Comparison of ENCODE assay signal across 8 cellular contexts in genomic region chr16:87869061-87869878, GRCh38. TPM values are rescaled to one million over a fixed set of nuclear protein-coding genes. Genes with fewer than 3 reads are reported as not detected.
A peak's percentile ranks its signal among the peaks of the same experiment; 100 is the strongest.
DNase-seq lines count a peak whose midpoint lies in the region; ATAC-seq and TF ChIP-seq lines count a peak whose summit lies in the region.
"Not testable (repeated sequence)": the region's sequence is repeated elsewhere in the genome, so short reads cannot be mapped to it uniquely, and the experiment has no call there.

TSS of gene SLC7A5 (minus strand) at chr16:87869507. CDS start at chr16:87869422, 85 bp downstream.

- H3K4me3 ChIP-seq in epithelial cell of proximal tubule (ENCODE audit: low read depth, low read length) (peak within 1 kb of the TSS; percentile 61), mononuclear cell (ENCODE audit: low read length) (peak within 1 kb of the TSS; percentile 49)

- not testable (repeated sequence) for TF ChIP-seq CTCF in CD14-positive monocyte (IDR thresholded peaks at IDR 0.05); epithelial cell of proximal tubule (conservative IDR thresholded peaks at IDR 0.05; ENCODE audit: low read depth, low read length)

- peak within 1 kb of the TSS; percentile 93 to 95 for H3K4me3 Mint-ChIP-seq in CD14-positive monocyte
- peak within 1 kb of the TSS; percentile 95 for H3K4me3 Mint-ChIP-seq in activated T-cell treated with anti-CD3 and anti-CD28 coated beads, Interleukin-2, amount 50 U/mL, for 4 hours

- H3K9me3 Mint-ChIP-seq in CD14-positive monocyte; activated T-cell treated with anti-CD3 and anti-CD28 coated beads, Interleukin-2, amount 50 U/mL, for 4 hours: not testable (repeated sequence)

- H3K27ac Mint-ChIP-seq in CD14-positive monocyte: peak within 1 kb of the TSS; percentile 30 to 98 (median 92)

- H3K27me3 ChIP-seq in mononuclear cell (ENCODE audit: insufficient read depth, low read length): not testable (repeated sequence)

- intact Hi-C loops in CD14-positive monocyte (cut with micrococcal nuclease): not testable (repeated sequence)

- DNase-seq in CD14-positive monocyte (ENCODE audit: low spot score): peak; percentile 86
- DNase-seq in HK-2 (ENCODE audit: unreplicated experiment): peak; percentile 85
- peak; percentile 85 for DNase-seq in RPMI8226
- DNase-seq in activated T-cell treated with anti-CD3 and anti-CD28 coated beads, Interleukin-2, amount 50 U/mL, for 4 hours: peak; percentile 92
- not testable (repeated sequence) for DNase-seq in epithelial cell of proximal tubule (ENCODE audit: low read depth)
- peak; percentile 85 for DNase-seq in stimulated activated CD8-positive, alpha-beta memory T cell treated with anti-CD3 and anti-CD28 coated beads, Interleukin-12 subunit alpha, Interleukin-12 subunit beta, amount 100 ng/mL, for 4 hours (ENCODE audit: low read depth)

- H3K4me1 Mint-ChIP-seq in CD14-positive monocyte: peaks cover 42% of the 10 kb centered on the region
- H3K4me1 Mint-ChIP-seq in activated T-cell treated with anti-CD3 and anti-CD28 coated beads, Interleukin-2, amount 50 U/mL, for 4 hours (ENCODE audit: low read depth): peaks cover 39% of the 10 kb centered on the region

- H3K36me3 Mint-ChIP-seq in CD14-positive monocyte: not testable (repeated sequence)
- peaks cover 35% of the 10 kb centered on the region for H3K36me3 Mint-ChIP-seq in activated T-cell treated with anti-CD3 and anti-CD28 coated beads, Interleukin-2, amount 50 U/mL, for 4 hours (ENCODE audit: insufficient read depth)

- ATAC-seq in GM19467 (IDR thresholded peaks at IDR 0.05; ENCODE audit: unreplicated experiment): peak; percentile 46
- peak; percentile 64 to 65 for ATAC-seq in activated T-cell treated with anti-CD3 and anti-CD28 coated beads, Interleukin-2, amount 50 U/mL, for 4 hours

- not testable (repeated sequence) for H3K27me3 Mint-ChIP-seq in CD14-positive monocyte (ENCODE audit: low read depth in 3 of 3); activated T-cell treated with anti-CD3 and anti-CD28 coated beads, Interleukin-2, amount 50 U/mL, for 4 hours (ENCODE audit: low read depth)

- peaks cover 43% of the 10 kb centered on the region for H3K4me1 ChIP-seq in mononuclear cell (ENCODE audit: insufficient read depth, low read length)

- not testable (repeated sequence) for H3K9me3 ChIP-seq in mononuclear cell (ENCODE audit: low read depth, low read length)

RNA-seq across cellular contexts. Expression of gene SLC7A5, which starts in this region (rescaled TPM):
- 1 to 10 TPM in 1 of 2 donors, under 1 TPM in 1; 0.40 to 1.1 TPM for polyA plus RNA-seq in CD14-positive monocyte
- total RNA-seq in activated T-cell treated with anti-CD3 and anti-CD28 coated beads, Interleukin-2, amount 50 U/mL, for 4 hours: 100 to 1,000 TPM; 814 to 984 (median 886) TPM
- total RNA-seq in epithelial cell of proximal tubule (55.1 and 182 TPM in 2 replicates), mononuclear cell (33.8 TPM)
